Comparison of ENCODE assay signal across 1 cellular context in genomic region chr6:31765910-31766794, GRCh38.
A peak's percentile ranks its signal among the peaks of the same experiment; 100 is the strongest.
TF ChIP-seq lines count a peak whose summit lies in the region.

No MANE protein-coding gene starts in this region.

TF ChIP-seq in K562, 482 proteins besides CTCF, POLR2A, EP300 and RAD21:
- TF ChIP-seq POLR2G (IDR thresholded peaks at IDR 0.05; ENCODE audit: low read depth, low read length) = peak; percentile 77
- TF ChIP-seq ZBTB26 (CRISPR knock-in tag; IDR thresholded peaks at IDR 0.05) = 0 out of 2 replicates have a peak, but pooled peaks have one; percentile 26
- TF ChIP-seq ZNF184 (CRISPR knock-in tag; IDR thresholded peaks at IDR 0.05) = peak; percentile 35; the same call in 1 of the 2 replicates
- TF ChIP-seq RBM22 (IDR thresholded peaks at IDR 0.05; ENCODE audit: low read depth, low read length, poor library complexity, severe bottlenecking) = peak; percentile 48
- 0 out of 2 replicates have a peak, but pooled peaks have one; percentile 31 for TF ChIP-seq MED1 (CRISPR knock-in tag; IDR thresholded peaks at IDR 0.05; ENCODE audit: borderline replicate concordance)
- no peak for TF ChIP-seq SMC3 (conservative IDR thresholded peaks at IDR 0.05; ENCODE audit: insufficient read depth, low read depth, low read length)
- TF ChIP-seq ZNF316 (IDR thresholded peaks at IDR 0.05) = no peak
- peak; percentile 34; the same call in 1 of the 2 replicates for TF ChIP-seq TFAP4 (CRISPR knock-in tag; IDR thresholded peaks at IDR 0.05; ENCODE audit: borderline replicate concordance)
- TF ChIP-seq FOXA3 (CRISPR knock-in tag; conservative IDR thresholded peaks at IDR 0.05 in 1 of 2, IDR thresholded peaks at IDR 0.05 in 1 of 2) = 0 out of 4 replicates have a peak, but pooled peaks of 1 of the 2 experiments have one; percentile 20
- peak; percentile 53 for TF ChIP-seq RBFOX2 (IDR thresholded peaks at IDR 0.05; ENCODE audit: low read depth, low read length)
- no peak for TF ChIP-seq CHCHD3 (CRISPR knock-in tag; IDR thresholded peaks at IDR 0.05)
